ENCODE assay signal across 30 cellular contexts in the genomic region with DNA sequence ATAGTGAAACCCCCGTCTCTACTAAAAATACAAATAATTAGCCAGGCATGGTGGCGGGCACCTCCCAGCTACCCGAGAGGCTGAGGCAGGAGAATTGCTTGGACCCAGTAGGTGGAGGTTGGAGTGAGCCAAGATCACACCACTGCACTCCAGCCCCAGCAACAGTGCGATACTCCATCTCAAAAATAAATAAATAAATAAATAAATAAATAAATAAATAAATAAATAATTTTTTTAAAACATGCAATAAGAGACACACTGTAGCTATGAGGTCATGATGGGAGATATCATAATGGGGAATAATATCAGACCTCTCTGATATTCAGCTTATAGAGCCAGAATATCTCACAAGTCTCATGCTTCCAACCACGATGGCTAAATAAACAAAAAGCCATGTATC.
A peak's percentile ranks its signal among the peaks of the same experiment; 100 is the strongest.
DNase-seq lines count a peak whose midpoint lies in the region; ATAC-seq, FAIRE-seq and TF ChIP-seq lines count a peak whose summit lies in the region.
"Had no signal": no experiment of that assay in that cellular context is flagged by ENCODE, and none has a peak within 500 bp of the region (broad histone marks: within the 10 kb centered on the region; RNA-seq: fewer than 3 reads in every experiment).

No MANE protein-coding gene starts in this region.

- no peak for TF ChIP-seq EP300 in A549 (IDR thresholded peaks at IDR 0.05)

- no peak for FAIRE-seq in A549 (lab: Jason Lieb, UNC)
- FAIRE-seq: A204.1, D721Med had no signal

- H3K9me3 ChIP-seq in A549 (no peaks in the 10 kb centered on the region), HEK293 (ENCODE audit: control insufficient read depth, insufficient read depth, low read depth, low read length) (no peaks in the 10 kb centered on the region), A673 (ENCODE audit: low read depth, low read length, poor library complexity, severe bottlenecking) (no peaks in the 10 kb centered on the region)
- H3K9me3 ChIP-seq: BE2C, BLaER1, Caco-2 had no signal

- POLR2A ChIA-PET in A549 (lab: Yijun Ruan, JAX) (no interaction called here), HEK293 (lab: Yijun Ruan, JAX) (no interaction called here), A673 (lab: Charles Lee; ENCODE audit: low non-redundant PET) (no interaction called here)

- H3K4me1 ChIP-seq in A549 (peaks cover 12% of the 10 kb centered on the region), HEK293 (ENCODE audit: control insufficient read depth, insufficient read depth, low read length) (no peaks in the 10 kb centered on the region), A673 (ENCODE audit: insufficient read depth, low read length, poor library complexity, severe bottlenecking) (no peaks in the 10 kb centered on the region)

- TF ChIP-seq CTCF in A549 (IDR thresholded peaks at IDR 0.05): no peak
- no peak for TF ChIP-seq CTCF in HEK293 (tag by site-specific recombination; IDR thresholded peaks at IDR 0.05)
- TF ChIP-seq CTCF in A673 (conservative IDR thresholded peaks at IDR 0.05; ENCODE audit: low read depth, low read length): no peak

- no peak for TF ChIP-seq POLR2A in A549 (IDR thresholded peaks at IDR 0.05; ENCODE audit: low read length)

- no TSS peak for BruUV-seq in A673 (replicated peaks; lab: Mats Ljungman, UMichigan)

- H3K4me3 ChIP-seq in A549: no peak overlapping the region
- no peak overlapping the region for H3K4me3 ChIP-seq in HEK293 (ENCODE audit: low read depth, low read length)
- H3K4me3 ChIP-seq in A673 (ENCODE audit: low read depth, low read length, poor library complexity, severe bottlenecking): no peak overlapping the region
- H3K4me3 ChIP-seq: BLaER1; BLaER1 treated with 17β-estradiol and CSF1 and Interleukin-3, amounts not matched to agents 10 nM and 100 nM had no signal

- ATAC-seq in A549: no peak
- ATAC-seq: CD8-positive, alpha-beta T cell had no signal

- intact Hi-C loops in A673 (cut with micrococcal nuclease; ENCODE audit: unreplicated experiment): no loop called here

- CTCF ChIA-PET in A549 (lab: Yijun Ruan, JAX): interaction anchor here (0.6 to 1.0 kb wide), 2 partner anchors 20 to 541 kb away, joined by 3 read pairs; no protein-coding TSS in a partner anchor
- CTCF ChIA-PET in HEK293 (lab: Yijun Ruan, JAX): interaction anchor here (0.5 kb wide), 1 partner anchor 950 kb away, joined by 3 read pairs; no protein-coding TSS in a partner anchor
- CTCF ChIA-PET in A673 (lab: Charles Lee): no interaction called here

- H3K4me2 ChIP-seq in A549: no peak overlapping the region
- H3K4me2 ChIP-seq: BLaER1; BLaER1 treated with 17β-estradiol and CSF1 and Interleukin-3, amounts not matched to agents 10 nM and 100 nM had no signal

- H3K27ac ChIP-seq in A549 (no peak overlapping the region), HEK293 (ENCODE audit: extremely low read depth, low read depth, low read length) (no peak overlapping the region), A673 (ENCODE audit: low read depth, low read length, poor library complexity, severe bottlenecking) (no peak overlapping the region)
- H3K27ac ChIP-seq: 22Rv1; BLaER1; BLaER1 treated with 17β-estradiol and CSF1 and Interleukin-3, amounts not matched to agents 10 nM and 100 nM; C4-2B had no signal

- TF ChIP-seq RAD21 in A549 (conservative IDR thresholded peaks at IDR 0.05 in 1 of 2, IDR thresholded peaks at IDR 0.05 in 1 of 2): no peak

- WGBS in A549 (ENCODE audit: missing lambda C conversion rate): 83% methylated on average over 5 of the region's 5 CpGs

- H3K27me3 ChIP-seq in A673 (replicated peaks; ENCODE audit: insufficient read depth, low read depth, low read length, poor library complexity): no peaks in the 10 kb centered on the region
- H3K27me3 ChIP-seq: BE2C; BLaER1; BLaER1 treated with 17β-estradiol and CSF1 and Interleukin-3, amounts not matched to agents 10 nM and 100 nM had no signal

- H3K36me3 ChIP-seq in HEK293 (ENCODE audit: control insufficient read depth in 2 of 2, insufficient read depth in 1 of 2, low read length in 2 of 2) (no peaks in the 10 kb centered on the region), A673 (ENCODE audit: insufficient read depth, low read length, poor library complexity, severe bottlenecking) (no peaks in the 10 kb centered on the region)
- H3K36me3 ChIP-seq: BE2C; BLaER1; BLaER1 treated with 17β-estradiol and CSF1 and Interleukin-3, amounts not matched to agents 10 nM and 100 nM had no signal

- DNase-seq in A549 (ENCODE audit: low read depth in 1 of 2, low spot score in 1 of 2) (no peak), A673 (ENCODE audit: low spot score) (no peak), NCI-H187 treated with DMSO at 0.1 percent for 48 hours (lab: John Stamatoyannopoulos, UW) (no peak)
- DNase-seq: 8988T; ACHN; AML-193; BE2C; C1 segment of cervical spinal cord; Caco-2; Calu3; CD4-positive, alpha-beta memory T cell; CD4-positive, alpha-beta T cell; CD4-positive, CD25-positive, alpha-beta regulatory T cell; CD8-positive, alpha-beta memory T cell; CD8-positive, alpha-beta T cell; COR-L47; DMS 273 treated with DMSO at 0.1 percent for 48 hours; DMS153; DMS53; DMS79; DMS79 treated with DMSO at 0.1 percent for 48 hours; DND-41; EL had no signal

TF ChIP-seq in A549, 52 proteins besides CTCF, POLR2A, EP300 and RAD21:
- TF ChIP-seq SREBF2 (IDR thresholded peaks at IDR 0.05) (no peak), ZC3H11A (IDR thresholded peaks at IDR 0.05) (peak; percentile 41), NPAS2 (CRISPR knock-in tag; IDR thresholded peaks at IDR 0.05; ENCODE audit: borderline replicate concordance) (no peak)

TF ChIP-seq in HEK293, 187 proteins besides CTCF, POLR2A, EP300 and RAD21 (continues in another document):
- TF ChIP-seq ZNF426 (tag by site-specific recombination; IDR thresholded peaks at IDR 0.05) (peak; percentile 50), ZNF596 (tag by site-specific recombination; IDR thresholded peaks at IDR 0.05) (no peak), ZNF140 (tag by site-specific recombination; IDR thresholded peaks at IDR 0.05) (peak; percentile 34; the same call in 1 of the 2 replicates), ZNF701 (tag by site-specific recombination; IDR thresholded peaks at IDR 0.05) (no peak), ZNF394 (tag by site-specific recombination; IDR thresholded peaks at IDR 0.05; ENCODE audit: borderline replicate concordance) (peak; percentile 82), SP2 (tag by site-specific recombination; IDR thresholded peaks at IDR 0.05) (no peak), ZNF555 (tag by site-specific recombination; conservative IDR thresholded peaks at IDR 0.05) (peak; percentile 34), ZNF623 (tag by site-specific recombination; IDR thresholded peaks at IDR 0.05) (peak; percentile 29; the same call in 1 of the 2 replicates)
- TF ChIP-seq, protein P1, sequence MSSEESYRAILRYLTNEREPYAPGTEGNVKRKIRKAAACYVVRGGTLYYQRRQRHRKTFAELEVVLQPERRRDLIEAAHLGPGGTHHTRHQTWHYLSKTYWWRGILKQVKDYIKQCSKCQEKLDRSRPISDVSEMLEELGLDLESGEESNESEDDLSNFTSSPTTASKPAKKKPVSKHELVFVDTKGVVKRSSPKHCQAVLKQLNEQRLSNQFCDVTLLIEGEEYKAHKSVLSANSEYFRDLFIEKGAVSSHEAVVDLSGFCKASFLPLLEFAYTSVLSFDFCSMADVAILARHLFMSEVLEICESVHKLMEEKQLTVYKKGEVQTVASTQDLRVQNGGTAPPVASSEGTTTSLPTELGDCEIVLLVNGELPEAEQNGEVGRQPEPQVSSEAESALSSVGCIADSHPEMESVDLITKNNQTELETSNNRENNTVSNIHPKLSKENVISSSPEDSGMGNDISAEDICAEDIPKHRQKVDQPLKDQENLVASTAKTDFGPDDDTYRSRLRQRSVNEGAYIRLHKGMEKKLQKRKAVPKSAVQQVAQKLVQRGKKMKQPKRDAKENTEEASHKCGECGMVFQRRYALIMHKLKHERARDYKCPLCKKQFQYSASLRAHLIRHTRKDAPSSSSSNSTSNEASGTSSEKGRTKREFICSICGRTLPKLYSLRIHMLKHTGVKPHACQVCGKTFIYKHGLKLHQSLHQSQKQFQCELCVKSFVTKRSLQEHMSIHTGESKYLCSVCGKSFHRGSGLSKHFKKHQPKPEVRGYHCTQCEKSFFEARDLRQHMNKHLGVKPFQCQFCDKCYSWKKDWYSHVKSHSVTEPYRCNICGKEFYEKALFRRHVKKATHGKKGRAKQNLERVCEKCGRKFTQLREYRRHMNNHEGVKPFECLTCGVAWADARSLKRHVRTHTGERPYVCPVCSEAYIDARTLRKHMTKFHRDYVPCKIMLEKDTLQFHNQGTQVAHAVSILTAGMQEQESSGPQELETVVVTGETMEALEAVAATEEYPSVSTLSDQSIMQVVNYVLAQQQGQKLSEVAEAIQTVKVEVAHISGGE (tag by site-specific recombination; conservative IDR thresholded peaks at IDR 0.05; ENCODE audit: low read depth): 0 out of 2 replicates have a peak, but pooled peaks have one; percentile 33
